In the genomic region with DNA sequence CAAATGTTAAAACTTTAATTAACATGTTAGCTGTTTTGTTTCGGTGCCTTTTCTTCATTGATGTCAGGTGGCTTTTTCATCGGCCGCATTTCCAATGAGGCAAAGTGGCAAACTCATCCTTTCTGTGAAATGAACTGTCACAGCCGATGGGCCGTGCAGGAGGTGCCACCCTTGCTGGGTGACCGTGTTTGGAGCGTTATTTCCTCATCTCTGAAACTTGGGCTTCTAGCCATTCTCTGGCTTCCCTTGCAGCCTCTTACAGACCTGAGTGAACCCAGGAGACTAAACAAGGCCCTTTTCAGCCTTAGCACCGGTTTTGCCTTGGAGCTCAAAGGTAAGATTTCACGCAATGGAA, we compare ENCODE assay signal across 1 cellular context.
TF ChIP-seq lines count a peak whose summit lies in the region.

No MANE protein-coding gene starts in this region.

TF ChIP-seq in GM12878, 131 proteins besides CTCF, POLR2A, EP300 and RAD21 (continued from another document):
- TF ChIP-seq IKZF1 (conservative IDR thresholded peaks at IDR 0.05), result no peak
- TF ChIP-seq, protein P1, sequence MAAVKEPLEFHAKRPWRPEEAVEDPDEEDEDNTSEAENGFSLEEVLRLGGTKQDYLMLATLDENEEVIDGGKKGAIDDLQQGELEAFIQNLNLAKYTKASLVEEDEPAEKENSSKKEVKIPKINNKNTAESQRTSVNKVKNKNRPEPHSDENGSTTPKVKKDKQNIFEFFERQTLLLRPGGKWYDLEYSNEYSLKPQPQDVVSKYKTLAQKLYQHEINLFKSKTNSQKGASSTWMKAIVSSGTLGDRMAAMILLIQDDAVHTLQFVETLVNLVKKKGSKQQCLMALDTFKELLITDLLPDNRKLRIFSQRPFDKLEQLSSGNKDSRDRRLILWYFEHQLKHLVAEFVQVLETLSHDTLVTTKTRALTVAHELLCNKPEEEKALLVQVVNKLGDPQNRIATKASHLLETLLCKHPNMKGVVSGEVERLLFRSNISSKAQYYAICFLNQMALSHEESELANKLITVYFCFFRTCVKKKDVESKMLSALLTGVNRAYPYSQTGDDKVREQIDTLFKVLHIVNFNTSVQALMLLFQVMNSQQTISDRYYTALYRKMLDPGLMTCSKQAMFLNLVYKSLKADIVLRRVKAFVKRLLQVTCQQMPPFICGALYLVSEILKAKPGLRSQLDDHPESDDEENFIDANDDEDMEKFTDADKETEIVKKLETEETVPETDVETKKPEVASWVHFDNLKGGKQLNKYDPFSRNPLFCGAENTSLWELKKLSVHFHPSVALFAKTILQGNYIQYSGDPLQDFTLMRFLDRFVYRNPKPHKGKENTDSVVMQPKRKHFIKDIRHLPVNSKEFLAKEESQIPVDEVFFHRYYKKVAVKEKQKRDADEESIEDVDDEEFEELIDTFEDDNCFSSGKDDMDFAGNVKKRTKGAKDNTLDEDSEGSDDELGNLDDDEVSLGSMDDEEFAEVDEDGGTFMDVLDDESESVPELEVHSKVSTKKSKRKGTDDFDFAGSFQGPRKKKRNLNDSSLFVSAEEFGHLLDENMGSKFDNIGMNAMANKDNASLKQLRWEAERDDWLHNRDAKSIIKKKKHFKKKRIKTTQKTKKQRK (IDR thresholded peaks at IDR 0.05; ENCODE audit: low read depth, low read length), result no peak
- TF ChIP-seq ZZZ3 (IDR thresholded peaks at IDR 0.05; ENCODE audit: control insufficient read depth, insufficient read length, low read depth), result no peak
- TF ChIP-seq, protein P2, sequence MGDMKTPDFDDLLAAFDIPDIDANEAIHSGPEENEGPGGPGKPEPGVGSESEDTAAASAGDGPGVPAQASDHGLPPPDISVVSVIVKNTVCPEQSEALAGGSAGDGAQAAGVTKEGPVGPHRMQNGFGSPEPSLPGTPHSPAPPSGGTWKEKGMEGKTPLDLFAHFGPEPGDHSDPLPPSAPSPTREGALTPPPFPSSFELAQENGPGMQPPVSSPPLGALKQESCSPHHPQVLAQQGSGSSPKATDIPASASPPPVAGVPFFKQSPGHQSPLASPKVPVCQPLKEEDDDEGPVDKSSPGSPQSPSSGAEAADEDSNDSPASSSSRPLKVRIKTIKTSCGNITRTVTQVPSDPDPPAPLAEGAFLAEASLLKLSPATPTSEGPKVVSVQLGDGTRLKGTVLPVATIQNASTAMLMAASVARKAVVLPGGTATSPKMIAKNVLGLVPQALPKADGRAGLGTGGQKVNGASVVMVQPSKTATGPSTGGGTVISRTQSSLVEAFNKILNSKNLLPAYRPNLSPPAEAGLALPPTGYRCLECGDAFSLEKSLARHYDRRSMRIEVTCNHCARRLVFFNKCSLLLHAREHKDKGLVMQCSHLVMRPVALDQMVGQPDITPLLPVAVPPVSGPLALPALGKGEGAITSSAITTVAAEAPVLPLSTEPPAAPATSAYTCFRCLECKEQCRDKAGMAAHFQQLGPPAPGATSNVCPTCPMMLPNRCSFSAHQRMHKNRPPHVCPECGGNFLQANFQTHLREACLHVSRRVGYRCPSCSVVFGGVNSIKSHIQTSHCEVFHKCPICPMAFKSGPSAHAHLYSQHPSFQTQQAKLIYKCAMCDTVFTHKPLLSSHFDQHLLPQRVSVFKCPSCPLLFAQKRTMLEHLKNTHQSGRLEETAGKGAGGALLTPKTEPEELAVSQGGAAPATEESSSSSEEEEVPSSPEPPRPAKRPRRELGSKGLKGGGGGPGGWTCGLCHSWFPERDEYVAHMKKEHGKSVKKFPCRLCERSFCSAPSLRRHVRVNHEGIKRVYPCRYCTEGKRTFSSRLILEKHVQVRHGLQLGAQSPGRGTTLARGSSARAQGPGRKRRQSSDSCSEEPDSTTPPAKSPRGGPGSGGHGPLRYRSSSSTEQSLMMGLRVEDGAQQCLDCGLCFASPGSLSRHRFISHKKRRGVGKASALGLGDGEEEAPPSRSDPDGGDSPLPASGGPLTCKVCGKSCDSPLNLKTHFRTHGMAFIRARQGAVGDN (IDR thresholded peaks at IDR 0.05), result no peak
- TF ChIP-seq POU2F2 (IDR thresholded peaks at IDR 0.05; ENCODE audit: borderline replicate concordance, low read depth, low read length), result no peak
- TF ChIP-seq RB1 (IDR thresholded peaks at IDR 0.05; ENCODE audit: borderline replicate concordance), result no peak
- no peak for TF ChIP-seq RBBP5 (conservative IDR thresholded peaks at IDR 0.05)
- TF ChIP-seq, protein P3, sequence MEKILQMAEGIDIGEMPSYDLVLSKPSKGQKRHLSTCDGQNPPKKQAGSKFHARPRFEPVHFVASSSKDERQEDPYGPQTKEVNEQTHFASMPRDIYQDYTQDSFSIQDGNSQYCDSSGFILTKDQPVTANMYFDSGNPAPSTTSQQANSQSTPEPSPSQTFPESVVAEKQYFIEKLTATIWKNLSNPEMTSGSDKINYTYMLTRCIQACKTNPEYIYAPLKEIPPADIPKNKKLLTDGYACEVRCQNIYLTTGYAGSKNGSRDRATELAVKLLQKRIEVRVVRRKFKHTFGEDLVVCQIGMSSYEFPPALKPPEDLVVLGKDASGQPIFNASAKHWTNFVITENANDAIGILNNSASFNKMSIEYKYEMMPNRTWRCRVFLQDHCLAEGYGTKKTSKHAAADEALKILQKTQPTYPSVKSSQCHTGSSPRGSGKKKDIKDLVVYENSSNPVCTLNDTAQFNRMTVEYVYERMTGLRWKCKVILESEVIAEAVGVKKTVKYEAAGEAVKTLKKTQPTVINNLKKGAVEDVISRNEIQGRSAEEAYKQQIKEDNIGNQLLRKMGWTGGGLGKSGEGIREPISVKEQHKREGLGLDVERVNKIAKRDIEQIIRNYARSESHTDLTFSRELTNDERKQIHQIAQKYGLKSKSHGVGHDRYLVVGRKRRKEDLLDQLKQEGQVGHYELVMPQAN (conservative IDR thresholded peaks at IDR 0.05), result no peak
- TF ChIP-seq, protein P4, sequence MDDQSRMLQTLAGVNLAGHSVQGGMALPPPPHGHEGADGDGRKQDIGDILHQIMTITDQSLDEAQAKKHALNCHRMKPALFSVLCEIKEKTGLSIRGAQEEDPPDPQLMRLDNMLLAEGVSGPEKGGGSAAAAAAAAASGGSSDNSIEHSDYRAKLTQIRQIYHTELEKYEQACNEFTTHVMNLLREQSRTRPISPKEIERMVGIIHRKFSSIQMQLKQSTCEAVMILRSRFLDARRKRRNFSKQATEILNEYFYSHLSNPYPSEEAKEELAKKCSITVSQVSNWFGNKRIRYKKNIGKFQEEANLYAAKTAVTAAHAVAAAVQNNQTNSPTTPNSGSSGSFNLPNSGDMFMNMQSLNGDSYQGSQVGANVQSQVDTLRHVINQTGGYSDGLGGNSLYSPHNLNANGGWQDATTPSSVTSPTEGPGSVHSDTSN (IDR thresholded peaks at IDR 0.05; ENCODE audit: insufficient replicate concordance, low read depth, low read length), result no peak
- no peak for TF ChIP-seq NR2F1 (conservative IDR thresholded peaks at IDR 0.05)
- TF ChIP-seq RCOR1 (conservative IDR thresholded peaks at IDR 0.05; ENCODE audit: low read depth, low read length), result no peak
- TF ChIP-seq, protein P5, sequence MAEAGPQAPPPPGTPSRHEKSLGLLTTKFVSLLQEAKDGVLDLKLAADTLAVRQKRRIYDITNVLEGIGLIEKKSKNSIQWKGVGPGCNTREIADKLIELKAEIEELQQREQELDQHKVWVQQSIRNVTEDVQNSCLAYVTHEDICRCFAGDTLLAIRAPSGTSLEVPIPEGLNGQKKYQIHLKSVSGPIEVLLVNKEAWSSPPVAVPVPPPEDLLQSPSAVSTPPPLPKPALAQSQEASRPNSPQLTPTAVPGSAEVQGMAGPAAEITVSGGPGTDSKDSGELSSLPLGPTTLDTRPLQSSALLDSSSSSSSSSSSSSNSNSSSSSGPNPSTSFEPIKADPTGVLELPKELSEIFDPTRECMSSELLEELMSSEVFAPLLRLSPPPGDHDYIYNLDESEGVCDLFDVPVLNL (IDR thresholded peaks at IDR 0.05; ENCODE audit: low read depth, low read length), result no peak
- no peak for TF ChIP-seq GATAD2B (conservative IDR thresholded peaks at IDR 0.05; ENCODE audit: low read depth)
- no peak for TF ChIP-seq PAX5 (IDR thresholded peaks at IDR 0.05; ENCODE audit: borderline replicate concordance, low read depth, low read length)
- TF ChIP-seq NFYA (IDR thresholded peaks at IDR 0.05; ENCODE audit: borderline replicate concordance, low read depth, low read length), result no peak
- no peak for TF ChIP-seq BMI1 (IDR thresholded peaks at IDR 0.05; ENCODE audit: borderline replicate concordance)
- no peak for TF ChIP-seq EZH2 (IDR thresholded peaks at IDR 0.05; ENCODE audit: borderline replicate concordance, control insufficient read depth, low read depth, low read length)
